In genomic region chr2:206968139-206969086, GRCh38 we compare ENCODE assay signal across 1 cellular context.
TF ChIP-seq lines count a peak whose summit lies in the region.

No MANE protein-coding gene starts in this region.

TF ChIP-seq in HCT116, 20 proteins besides CTCF, POLR2A, EP300 and RAD21 (continued from another document):
- peak; percentile 25 for TF ChIP-seq FOSL1 (IDR thresholded peaks at IDR 0.05; ENCODE audit: low read depth)
